8 cellular contexts compared by ENCODE assay signal in genomic region chr5:8458038-8458383, GRCh38.
DNase-seq lines count a peak whose midpoint lies in the region; ATAC-seq and TF ChIP-seq lines count a peak whose summit lies in the region.

No MANE protein-coding gene starts in this region.

- 26 to 38% (median 34%) methylated on average over 8 to 22 of the region's 22 CpGs for WGBS in stomach, 5 donors

- H3K4me3 ChIP-seq in iPS-20b (ENCODE audit: low read length) (peak overlapping the region; percentile 51; the same call in 1 of the 2 replicates), stomach (peak overlapping the region; percentile 57 to 85 (median 78))

- TF ChIP-seq CTCF in 22Rv1 (IDR thresholded peaks at IDR 0.05) (no peak), stomach (IDR thresholded peaks at IDR 0.05) (no peak)

- H3K9ac ChIP-seq in iPS-20b (ENCODE audit: low read depth, low read length) = no peak overlapping the region

- no peak for TF ChIP-seq POLR2A in stomach (IDR thresholded peaks at IDR 0.05)

- no peaks in the 10 kb centered on the region for H3K36me3 ChIP-seq in iPS-20b (ENCODE audit: insufficient read depth, low read depth, low read length)
- H3K36me3 ChIP-seq in stomach = peaks cover 0 to 18% (median 2%) of the 10 kb centered on the region in 4 donors

- H3K27ac ChIP-seq in 22Rv1 (peak overlapping the region; percentile 88), iPS-20b (ENCODE audit: low read length) (no peak overlapping the region), stomach (peak overlapping the region; percentile 77 to 89 (median 84))

- intact Hi-C loops in stomach (cut with DNase I; ENCODE audit: low total_unique reads) = no loop called here

- peak; percentile 7 for DNase-seq in amniotic epithelial cell (ENCODE audit: low read depth)
- no peak for DNase-seq in stomach
- DNase-seq in dedifferentiated amniotic fluid mesenchymal stem cell (ENCODE audit: extremely low spot score) = no peak
- DNase-seq in NCI-H82 (lab: John Stamatoyannopoulos, UW) = no peak

- H3K9me3 ChIP-seq in iPS-20b (ENCODE audit: insufficient read depth, low read depth, low read length) (no peaks in the 10 kb centered on the region), stomach (peaks cover 0 to 7% (median 0%) of the 10 kb centered on the region in 4 donors)

- no peaks in the 10 kb centered on the region for H3K4me1 ChIP-seq in iPS-20b (ENCODE audit: insufficient read depth, low read length)
- H3K4me1 ChIP-seq in stomach = peaks cover 0 to 24% (median 7%) of the 10 kb centered on the region in 4 donors

- ATAC-seq in GM18517 (IDR thresholded peaks at IDR 0.05; ENCODE audit: unreplicated experiment) (peak; percentile 7), HG03460 (IDR thresholded peaks at IDR 0.05; ENCODE audit: unreplicated experiment) (peak; percentile 16)

- no peaks in the 10 kb centered on the region for H3K27me3 ChIP-seq in iPS-20b (ENCODE audit: insufficient read depth, low read length)
- H3K27me3 ChIP-seq in stomach = no peaks in the 10 kb centered on the region

- TF ChIP-seq EP300 in stomach (IDR thresholded peaks at IDR 0.05) = no peak
